1 cellular context compared by ENCODE assay signal in the genomic region with DNA sequence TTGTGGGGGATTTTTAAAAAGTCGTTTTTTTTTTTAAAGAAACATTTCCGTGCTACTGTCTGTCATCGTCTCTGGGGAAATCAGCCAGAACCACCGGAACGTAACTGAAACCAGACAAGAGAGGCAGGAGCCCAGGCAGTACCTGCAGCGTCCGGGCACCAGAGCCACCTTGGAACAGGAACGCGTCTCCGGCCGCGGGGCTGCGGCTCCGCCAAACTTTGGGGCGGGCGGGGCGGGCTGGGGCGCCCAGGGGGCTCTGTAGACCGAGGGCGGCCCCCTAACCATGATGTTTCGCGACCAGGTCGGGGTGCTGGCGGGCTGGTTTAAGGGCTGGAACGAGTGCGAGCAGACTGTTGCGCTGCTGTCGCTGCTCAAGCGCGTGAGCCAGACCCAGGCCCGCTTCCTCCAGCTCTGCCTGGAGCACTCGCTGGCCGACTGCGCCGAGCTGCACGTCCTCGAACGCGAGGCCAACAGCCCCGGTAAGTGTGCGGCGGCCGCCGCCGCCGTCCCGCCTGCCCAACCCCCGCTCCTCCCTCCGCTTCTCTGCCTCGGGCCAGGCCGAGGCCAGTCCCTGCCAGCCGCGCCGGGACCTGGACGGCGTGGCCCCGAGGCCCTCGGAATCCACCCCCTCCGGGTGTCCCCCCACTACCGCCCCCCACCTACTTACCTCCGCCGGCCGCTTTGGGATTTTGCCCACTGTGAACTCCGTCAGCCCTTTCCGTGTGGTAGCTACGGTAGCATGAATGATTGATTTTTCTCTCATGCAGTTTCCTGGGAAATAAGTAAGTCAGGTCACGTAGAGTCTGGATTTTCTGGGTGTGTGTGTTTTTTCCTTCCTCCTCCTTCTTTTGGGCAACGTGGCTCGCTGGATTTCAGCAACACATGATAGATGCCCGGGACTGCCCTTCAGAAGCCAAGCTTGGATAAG.
TF ChIP-seq lines count a peak whose summit lies in the region.

No MANE protein-coding gene starts in this region.

TF ChIP-seq in WTC11, 78 proteins besides CTCF, POLR2A, EP300 and RAD21 (continued from another document):
- TF ChIP-seq, protein P1, sequence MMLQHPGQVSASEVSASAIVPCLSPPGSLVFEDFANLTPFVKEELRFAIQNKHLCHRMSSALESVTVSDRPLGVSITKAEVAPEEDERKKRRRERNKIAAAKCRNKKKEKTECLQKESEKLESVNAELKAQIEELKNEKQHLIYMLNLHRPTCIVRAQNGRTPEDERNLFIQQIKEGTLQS (CRISPR knock-in tag; conservative IDR thresholded peaks at IDR 0.05), result no peak
